8 cellular contexts compared by ENCODE assay signal in genomic region chr2:128536925-128537620, GRCh38.
DNase-seq lines count a peak whose midpoint lies in the region; TF ChIP-seq lines count a peak whose summit lies in the region.
"Had no signal": no experiment of that assay in that cellular context is flagged by ENCODE, and none has a peak within 500 bp of the region (broad histone marks: within the 10 kb centered on the region; RNA-seq: fewer than 3 reads in every experiment).

No MANE protein-coding gene starts in this region.

- DNase-seq in GM03348 (ENCODE audit: low spot score) (peak; percentile 67), NCI-H146 (lab: John Stamatoyannopoulos, UW) (peak; percentile 65), chondrocyte (ENCODE audit: low spot score) (no peak), non-pigmented ciliary epithelial cell (ENCODE audit: low read depth) (peak; percentile 85), posterior cingulate gyrus (no peak), NCI-H510A treated with DMSO at 0.1 percent for 48 hours (lab: John Stamatoyannopoulos, UW) (no peak), NCI-H1436 (lab: John Stamatoyannopoulos, UW) (no peak)
- DNase-seq: esophagus squamous epithelium had no signal

- H3K4me3 Mint-ChIP-seq in chondrocyte (ENCODE audit: unreplicated experiment): no peak overlapping the region

- no peaks in the 10 kb centered on the region for H3K27me3 Mint-ChIP-seq in chondrocyte (ENCODE audit: low read depth)

- peaks cover 4% of the 10 kb centered on the region for H3K9me3 Mint-ChIP-seq in chondrocyte (ENCODE audit: low read depth)

- no peak for TF ChIP-seq CTCF in chondrocyte (IDR thresholded peaks at IDR 0.05)

- H3K27ac Mint-ChIP-seq in chondrocyte (ENCODE audit: unreplicated experiment): peak overlapping the region; percentile 87

- intact Hi-C loops in posterior cingulate gyrus (cut with DNase I): no loop called here

- peaks cover 23% of the 10 kb centered on the region for H3K4me1 Mint-ChIP-seq in chondrocyte (ENCODE audit: low read depth)

- H3K36me3 Mint-ChIP-seq in chondrocyte (ENCODE audit: low read depth): peaks cover 2% of the 10 kb centered on the region

Comparison
In these comparisons a context has a peak if more than half of its experiments do, and no peak if none do; other contexts are left out.
1. DNase-seq: peak in GM03348 (single experiment), NCI-H146 (single experiment) and non-pigmented ciliary epithelial cell (single experiment); none in chondrocyte (single experiment), posterior cingulate gyrus (0 of 10), NCI-H510A treated with DMSO at 0.1 percent for 48 hours (single experiment) and NCI-H1436 (single experiment).